ENCODE assay signal across 1 cellular context in genomic region chr19:2362039-2362969, GRCh38.
TF ChIP-seq lines count a peak whose summit lies in the region.

No MANE protein-coding gene starts in this region.

TF ChIP-seq in K562, 482 proteins besides CTCF, POLR2A, EP300 and RAD21 (continued from another document and continues in another):
- TF ChIP-seq ZHX1 (conservative IDR thresholded peaks at IDR 0.05; ENCODE audit: low read length) (no peak), SP2 (IDR thresholded peaks at IDR 0.05; ENCODE audit: extremely low read depth, low read depth, low read length, poor library complexity, severe bottlenecking) (no peak), KLF10 (CRISPR knock-in tag; IDR thresholded peaks at IDR 0.05) (no peak), SLC30A9 (CRISPR knock-in tag; IDR thresholded peaks at IDR 0.05) (no peak), PKNOX1 (IDR thresholded peaks at IDR 0.05) (no peak), RBM15 (IDR thresholded peaks at IDR 0.05; ENCODE audit: insufficient read depth, low read length) (no peak), KLF6 (CRISPR knock-in tag; IDR thresholded peaks at IDR 0.05; ENCODE audit: borderline replicate concordance) (no peak), E2F4 (CRISPR knock-in tag; IDR thresholded peaks at IDR 0.05; ENCODE audit: low read depth) (no peak), STAT5B (CRISPR knock-in tag; IDR thresholded peaks at IDR 0.05) (no peak), RBM17 (IDR thresholded peaks at IDR 0.05; ENCODE audit: borderline replicate concordance, low read depth, low read length) (no peak), RBFOX2 (IDR thresholded peaks at IDR 0.05; ENCODE audit: low read depth, low read length) (no peak), DNMT1 (IDR thresholded peaks at IDR 0.05) (no peak), RBM34 (IDR thresholded peaks at IDR 0.05; ENCODE audit: borderline replicate concordance, insufficient read depth, low read length) (no peak), SMARCC2 (IDR thresholded peaks at IDR 0.05; ENCODE audit: low read depth) (no peak), ZBTB49 (CRISPR knock-in tag; IDR thresholded peaks at IDR 0.05; ENCODE audit: borderline replicate concordance) (no peak), NRF1 (conservative IDR thresholded peaks at IDR 0.05 in 1 of 2, IDR thresholded peaks at IDR 0.05 in 1 of 2) (no peak), HDAC1 (IDR thresholded peaks at IDR 0.05) (0 out of 4 replicates have a peak, but pooled peaks of 1 of the 2 experiments have one; percentile 33), JUN (IDR thresholded peaks at IDR 0.05; ENCODE audit: borderline replicate concordance, low read depth, low read length) (no peak), JUN (CRISPR knock-in tag; IDR thresholded peaks at IDR 0.05; ENCODE audit: borderline replicate concordance) (no peak), ZNF23 (CRISPR knock-in tag; IDR thresholded peaks at IDR 0.05) (no peak), E2F5 (CRISPR knock-in tag; IDR thresholded peaks at IDR 0.05) (no peak), PHF20 (IDR thresholded peaks at IDR 0.05; ENCODE audit: partially characterized antibody) (peak; percentile 51), GTF2F1 (IDR thresholded peaks at IDR 0.05; ENCODE audit: low read depth, low read length) (no peak), EGR1 (conservative IDR thresholded peaks at IDR 0.05) (no peak), MLLT1 (IDR thresholded peaks at IDR 0.05) (peak in 1 of 2 experiments; percentile 25; a peak in 1 of 4 replicates), ATF4 (CRISPR knock-in tag; IDR thresholded peaks at IDR 0.05) (no peak), TFE3 (CRISPR knock-in tag; IDR thresholded peaks at IDR 0.05) (no peak), KDM5B (IDR thresholded peaks at IDR 0.05; ENCODE audit: insufficient replicate concordance, low read depth, low read length) (no peak), PRPF4 (IDR thresholded peaks at IDR 0.05; ENCODE audit: insufficient read depth, low read depth, low read length, poor library complexity, severe bottlenecking) (no peak), TRIM24 (IDR thresholded peaks at IDR 0.05) (peak; percentile 35 to 54; a peak in 3 of 4 replicates), EZH2 (IDR thresholded peaks at IDR 0.05; ENCODE audit: borderline replicate concordance, low read depth, low read length) (no peak), SREBF1 (IDR thresholded peaks at IDR 0.05; ENCODE audit: borderline replicate concordance, low read depth, low read length) (no peak), CHAMP1 (IDR thresholded peaks at IDR 0.05) (no peak), GATAD2B (IDR thresholded peaks at IDR 0.05; ENCODE audit: borderline replicate concordance) (no peak), ZNF24 (IDR thresholded peaks at IDR 0.05) (no peak), SRSF7 (optimal IDR thresholded peaks at IDR 0.05; ENCODE audit: low read depth, low read length) (no peak), USF2 (CRISPR knock-in tag; IDR thresholded peaks at IDR 0.05) (no peak), MYNN (IDR thresholded peaks at IDR 0.05) (no peak), MYNN (CRISPR knock-in tag; IDR thresholded peaks at IDR 0.05) (no peak), ZMIZ1 (IDR thresholded peaks at IDR 0.05; ENCODE audit: low read depth in 2 of 2, low read length in 2 of 2) (no peak), ZBTB7A (IDR thresholded peaks at IDR 0.05; ENCODE audit: borderline replicate concordance, control insufficient read depth, low read depth, low read length) (no peak)
